In the genomic region with DNA sequence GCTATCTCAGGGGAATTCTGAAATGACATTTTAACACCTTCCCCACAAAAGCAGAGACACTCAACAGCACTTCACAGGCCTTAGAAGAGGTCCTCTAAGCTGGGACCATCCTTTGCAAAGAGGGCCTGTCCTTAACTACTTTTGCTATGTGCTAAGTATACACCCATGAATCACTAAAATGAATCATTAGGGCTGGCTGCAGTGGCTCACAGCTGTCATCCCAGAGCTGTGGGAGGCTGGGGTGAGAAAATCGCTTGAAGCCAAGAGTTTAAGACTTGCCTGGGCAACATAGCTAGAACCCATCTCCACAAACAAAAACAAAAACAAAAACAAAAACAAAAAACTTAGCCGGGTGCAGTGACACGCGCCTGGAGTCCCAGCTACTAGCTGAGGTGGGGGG, we compare ENCODE assay signal across 9 cellular contexts. TPM values are rescaled to one million over a fixed set of nuclear protein-coding genes. Genes with fewer than 3 reads are reported as not detected.
DNase-seq lines count a peak whose midpoint lies in the region; FAIRE-seq and TF ChIP-seq lines count a peak whose summit lies in the region.
"Had no signal": no experiment of that assay in that cellular context is flagged by ENCODE, and none has a peak within 500 bp of the region (broad histone marks: within the 10 kb centered on the region; RNA-seq: fewer than 3 reads in every experiment).

No MANE protein-coding gene starts in this region.

- no peaks in the 10 kb centered on the region for H3K27me3 Mint-ChIP-seq in endodermal cell (ENCODE audit: insufficient read depth)
- H3K27me3 Mint-ChIP-seq: CD4-positive, alpha-beta T cell had no signal

- intact Hi-C loops in tibial artery (cut with DNase I; ENCODE audit: low total_unique reads), result no loop called here

- H3K4me1 ChIP-seq in endodermal cell (ENCODE audit: control insufficient read depth, insufficient read depth, low read length) (no peaks in the 10 kb centered on the region), skeletal muscle satellite cell (ENCODE audit: control insufficient read depth, insufficient read depth, low read length) (peaks cover 19% of the 10 kb centered on the region), tibial artery (no peaks in the 10 kb centered on the region)

- 97 to 100% methylated on average over 2 to 3 of the region's 4 CpGs for WGBS in endodermal cell (ENCODE audit: insufficient coverage in 1 of 2, insufficient read length in 1 of 2), 2 experiments

- no peak overlapping the region for H3K4me3 Mint-ChIP-seq in endodermal cell
- H3K4me3 Mint-ChIP-seq: CD4-positive, alpha-beta T cell had no signal

- no peak for TF ChIP-seq CTCF in endodermal cell (conservative IDR thresholded peaks at IDR 0.05)
- no peak for TF ChIP-seq CTCF in tibial artery (IDR thresholded peaks at IDR 0.05)

- no peak overlapping the region for H3K4me3 ChIP-seq in endodermal cell (ENCODE audit: low read length)
- no peak overlapping the region for H3K4me3 ChIP-seq in skeletal muscle satellite cell (ENCODE audit: low read length)
- no peak overlapping the region for H3K4me3 ChIP-seq in tibial artery

- H3K27ac ChIP-seq in endodermal cell (ENCODE audit: low read depth, low read length), result no peak overlapping the region
- H3K27ac ChIP-seq in tibial artery, result no peak overlapping the region

- peaks cover 5% of the 10 kb centered on the region for H3K4me1 Mint-ChIP-seq in endodermal cell

- H3K36me3 ChIP-seq in endodermal cell (ENCODE audit: control insufficient read depth, insufficient read depth, low read length), result peaks cover 44% of the 10 kb centered on the region
- H3K36me3 ChIP-seq in skeletal muscle satellite cell (ENCODE audit: insufficient read depth, low read length), result peaks cover 33% of the 10 kb centered on the region
- no peaks in the 10 kb centered on the region for H3K36me3 ChIP-seq in tibial artery

- H3K36me3 Mint-ChIP-seq in endodermal cell (ENCODE audit: low read depth), result peaks cover 24% of the 10 kb centered on the region

- H3K9ac ChIP-seq in endodermal cell (ENCODE audit: extremely low read depth, low read length, poor library complexity, severe bottlenecking) (no peak overlapping the region), skeletal muscle satellite cell (ENCODE audit: low read depth, low read length) (no peak overlapping the region)

- peak overlapping the region; percentile 29 for H3K4me2 ChIP-seq in skeletal muscle satellite cell (ENCODE audit: low read length)

- FAIRE-seq in GM19239 (lab: Jason Lieb, UNC), result no peak

- H3K27me3 ChIP-seq in endodermal cell (ENCODE audit: control insufficient read depth, insufficient read depth, low read length, poor library complexity, severe bottlenecking) (no peaks in the 10 kb centered on the region), skeletal muscle satellite cell (ENCODE audit: control insufficient read depth, insufficient read depth, low read length) (no peaks in the 10 kb centered on the region), tibial artery (no peaks in the 10 kb centered on the region)

- H3K9me3 Mint-ChIP-seq in endodermal cell, result no peaks in the 10 kb centered on the region
- H3K9me3 Mint-ChIP-seq: CD4-positive, alpha-beta T cell had no signal

- H3K27ac Mint-ChIP-seq in endodermal cell, result peak overlapping the region; percentile 9
- H3K27ac Mint-ChIP-seq: CD4-positive, alpha-beta T cell had no signal

- DNase-seq in activated CD4-positive, alpha-beta T cell treated with anti-CD3 and anti-CD28 coated beads for 24 hours (ENCODE audit: low read depth in 2 of 2), result peak; percentile 3 to 5
- DNase-seq in activated CD4-positive, alpha-beta T cell treated with anti-CD3 and anti-CD28 coated beads for 1 hour, result no peak
- peak; percentile 12 for DNase-seq in NOMO-1 treated with dmso at 0.1 percent for 144 hours (lab: John Stamatoyannopoulos, UW; ENCODE audit: unreplicated experiment)
- no peak for DNase-seq in endodermal cell
- no peak for DNase-seq in ureter (ENCODE audit: low spot score)
- DNase-seq in tibial artery, result no peak
- no peak for DNase-seq in GM19239 (ENCODE audit: insufficient read length, low spot score)
- DNase-seq: CD4-positive, alpha-beta T cell had no signal

- H3K9me3 ChIP-seq in endodermal cell (ENCODE audit: control insufficient read depth, low read length), result no peaks in the 10 kb centered on the region
- no peaks in the 10 kb centered on the region for H3K9me3 ChIP-seq in skeletal muscle satellite cell (replicated peaks; ENCODE audit: low read length)
- no peaks in the 10 kb centered on the region for H3K9me3 ChIP-seq in tibial artery

RNA-seq across cellular contexts. Expression of gene MELTF, which starts 53.9 kb away (rescaled TPM):
- total RNA-seq in endodermal cell (10 to 100 TPM; 11.3 to 15.1 TPM), ureter (3.4 TPM)
- 4.8 TPM for polyA plus RNA-seq in endodermal cell (2013, experiment 1 of 2)
- 5.1 TPM for polyA plus RNA-seq in endodermal cell (2013, experiment 2 of 2)
- total RNA-seq in skeletal muscle satellite cell (2012; rRNA removed), result 4.3 and 5.0 TPM in 2 replicates

Comparison
In these comparisons a context has a peak if more than half of its experiments do, and no peak if none do; other contexts are left out.
1. DNase-seq: peak in activated CD4-positive, alpha-beta T cell treated with anti-CD3 and anti-CD28 coated beads for 24 hours (2 of 2) and NOMO-1 treated with dmso at 0.1 percent for 144 hours (single experiment); none in activated CD4-positive, alpha-beta T cell treated with anti-CD3 and anti-CD28 coated beads for 1 hour (single experiment), endodermal cell (single experiment), ureter (single experiment), tibial artery (0 of 2) and GM19239 (single experiment).